Comparison of ENCODE assay signal across 17 cellular contexts in genomic region chr2:237885171-237885930, GRCh38. TPM values are rescaled to one million over a fixed set of nuclear protein-coding genes. Genes with fewer than 3 reads are reported as not detected.
DNase-seq lines count a peak whose midpoint lies in the region; ATAC-seq and TF ChIP-seq lines count a peak whose summit lies in the region.
"Had no signal": no experiment of that assay in that cellular context is flagged by ENCODE, and none has a peak within 500 bp of the region (broad histone marks: within the 10 kb centered on the region; RNA-seq: fewer than 3 reads in every experiment).

No MANE protein-coding gene starts in this region.

- H3K23ac ChIP-seq in IMR-90 (ENCODE audit: low read depth, low read length) (no peak overlapping the region), mesendoderm (ENCODE audit: low read length) (peak overlapping the region; percentile 45)

- H3K27ac ChIP-seq in IMR-90 (ENCODE audit: insufficient read depth, low read length) (no peak overlapping the region), endodermal cell (ENCODE audit: low read depth, low read length) (no peak overlapping the region), mesendoderm (ENCODE audit: low read depth, low read length) (no peak overlapping the region), spleen (peak overlapping the region in 1 of 8 donors; percentile 42)
- H3K27ac ChIP-seq: PC-9, VCaP had no signal

- H3K9ac ChIP-seq in IMR-90 (ENCODE audit: low read depth, low read length) (no peak overlapping the region), endodermal cell (ENCODE audit: extremely low read depth, low read length, poor library complexity, severe bottlenecking) (no peak overlapping the region), mesendoderm (ENCODE audit: low read length) (no peak overlapping the region)

- no peak overlapping the region for H3K14ac ChIP-seq in IMR-90 (replicated peaks; ENCODE audit: low read depth, low read length)

- peaks cover 15% of the 10 kb centered on the region for H3K9me1 ChIP-seq in IMR-90 (ENCODE audit: insufficient read depth, low read length)

- no peak overlapping the region for H3K18ac ChIP-seq in IMR-90 (ENCODE audit: low read depth, low read length)
- H3K18ac ChIP-seq in mesendoderm (ENCODE audit: low read length), result no peak overlapping the region

- H4K5ac ChIP-seq in IMR-90 (ENCODE audit: low read depth, low read length), result no peak overlapping the region
- no peak overlapping the region for H4K5ac ChIP-seq in mesendoderm (ENCODE audit: low read length)

- no TSS peak for BruUV-seq in IMR-90 (replicated peaks; lab: Mats Ljungman, UMichigan)

- intact Hi-C loops in IMR-90 (cut with micrococcal nuclease), result no loop called here
- intact Hi-C loops in spleen (cut with DNase I; ENCODE audit: low total_unique reads), result no loop called here

- no peak overlapping the region for H2BK20ac ChIP-seq in IMR-90 (ENCODE audit: low read depth, low read length)

- TF ChIP-seq POLR2A in IMR-90 (IDR thresholded peaks at IDR 0.05; ENCODE audit: low read depth, low read length), result no peak
- TF ChIP-seq POLR2A in spleen (IDR thresholded peaks at IDR 0.05), result no peak

- H3K4me3 ChIP-seq in IMR-90 (ENCODE audit: insufficient read depth, low read depth, low read length) (no peak overlapping the region), endodermal cell (ENCODE audit: low read length) (no peak overlapping the region), mesendoderm (ENCODE audit: low read length) (no peak overlapping the region), spleen (no peak overlapping the region)
- H3K4me3 ChIP-seq: PC-9 had no signal

- dilution Hi-C loops in IMR-90 (cut with HindIII; ENCODE audit: low sequenced_read_pairs, unreplicated experiment), result no loop called here

- no peak overlapping the region for H3K4me3 Mint-ChIP-seq in endodermal cell
- H3K4me3 Mint-ChIP-seq: immature natural killer cell had no signal

- CTCF ChIA-PET in IMR-90 (lab: Yijun Ruan, JAX), result no interaction called here

- no peaks in the 10 kb centered on the region for H3K79me2 ChIP-seq in mesendoderm (ENCODE audit: control insufficient read depth, insufficient read depth, low read length)

- no peaks in the 10 kb centered on the region for H4K20me1 ChIP-seq in IMR-90 (ENCODE audit: insufficient read depth, low read length)

- H3K36me3 ChIP-seq in IMR-90 (ENCODE audit: control insufficient read depth, insufficient read depth, low read length) (no peaks in the 10 kb centered on the region), endodermal cell (ENCODE audit: control insufficient read depth, insufficient read depth, low read length) (no peaks in the 10 kb centered on the region), mesendoderm (ENCODE audit: control insufficient read depth, insufficient read depth, low read length) (no peaks in the 10 kb centered on the region), spleen (no peaks in the 10 kb centered on the region)

- H2BK5ac ChIP-seq in IMR-90 (ENCODE audit: low read depth, low read length, poor library complexity, severe bottlenecking) (no peak overlapping the region), mesendoderm (ENCODE audit: low read length) (no peak overlapping the region)

- DNase-seq in IMR-90, result no peak
- peak; percentile 44 for DNase-seq in endodermal cell
- DNase-seq in mesendoderm, result no peak
- peak; percentile 70 for DNase-seq in spleen
- no peak for DNase-seq in A172 (ENCODE audit: low spot score)
- no peak for DNase-seq in DMS53 treated with DMSO at 0.1 percent for 48 hours (lab: John Stamatoyannopoulos, UW; ENCODE audit: unreplicated experiment)
- no peak for DNase-seq in mesenteric fat pad (ENCODE audit: low spot score)
- DNase-seq: activated naive CD4-positive, alpha-beta T cell; foreskin melanocyte; immature natural killer cell; NCI-H1694; PC-9; stimulated activated CD4-positive, alpha-beta T cell treated with anti-CD3 and anti-CD28 coated beads, Interleukin-2, amount 100 ng/mL, for 48 hours; stimulated activated CD8-positive, alpha-beta memory T cell treated with anti-CD3 and anti-CD28 coated beads, Interleukin-4, amount 100 ng/mL, for 48 hours; SW 1271 had no signal

- no peaks in the 10 kb centered on the region for H3K36me3 Mint-ChIP-seq in endodermal cell (ENCODE audit: low read depth)

- no peaks in the 10 kb centered on the region for H3K27me3 Mint-ChIP-seq in endodermal cell (ENCODE audit: insufficient read depth)

- peak overlapping the region; percentile 0; the same call in 1 of the 2 replicates for H4K91ac ChIP-seq in IMR-90 (ENCODE audit: insufficient read depth, low read depth, low read length)

- H3K56ac ChIP-seq in IMR-90 (ENCODE audit: extremely low read depth, insufficient read depth, low read length), result no peak overlapping the region
- no peak overlapping the region for H3K56ac ChIP-seq in mesendoderm (ENCODE audit: low read length)

- no peaks in the 10 kb centered on the region for H3K4me1 Mint-ChIP-seq in endodermal cell

- no peak overlapping the region for H3K4ac ChIP-seq in IMR-90 (ENCODE audit: low read depth, low read length)
- H3K4ac ChIP-seq in mesendoderm (ENCODE audit: low read depth, low read length), result no peak overlapping the region

- no peak for ATAC-seq in IMR-90 (ENCODE audit: low read depth)
- no peak for ATAC-seq in GM18502 (IDR thresholded peaks at IDR 0.05; ENCODE audit: poor library complexity, unreplicated experiment)

- H3K4me1 ChIP-seq in IMR-90 (ENCODE audit: control insufficient read depth, insufficient read depth, low read length), result peaks cover 5% of the 10 kb centered on the region; the same call in 1 of the 2 replicates
- H3K4me1 ChIP-seq in endodermal cell (ENCODE audit: control insufficient read depth, insufficient read depth, low read length), result no peaks in the 10 kb centered on the region
- no peaks in the 10 kb centered on the region for H3K4me1 ChIP-seq in mesendoderm (ENCODE audit: control insufficient read depth, low read depth, low read length)
- H3K4me1 ChIP-seq in spleen, result peaks cover 0 to 5% (median 0%) of the 10 kb centered on the region in 6 donors

- H3K9me3 ChIP-seq in IMR-90 (ENCODE audit: control insufficient read depth, insufficient read depth, low read length), result no peaks in the 10 kb centered on the region
- no peaks in the 10 kb centered on the region for H3K9me3 ChIP-seq in endodermal cell (ENCODE audit: control insufficient read depth, low read length)
- H3K9me3 ChIP-seq in spleen, result no peaks in the 10 kb centered on the region

- TF ChIP-seq CTCF in IMR-90 (conservative IDR thresholded peaks at IDR 0.05; ENCODE audit: low read depth, low read length) (no peak), endodermal cell (conservative IDR thresholded peaks at IDR 0.05) (no peak), spleen (IDR thresholded peaks at IDR 0.05 in 8 of 11, conservative IDR thresholded peaks at IDR 0.05 in 3 of 11) (no peak)

- 91% methylated on average over 19 of the region's 27 CpGs; no CpG with 5 or more reads in 1 of the 2 experiments for WGBS in IMR-90 (ENCODE audit: extremely low coverage in 2 of 2, insufficient read length in 1 of 2), 2 experiments
- WGBS in endodermal cell (ENCODE audit: insufficient coverage in 1 of 2, insufficient read length in 1 of 2), 2 experiments, result 89 to 93% methylated on average over 12 to 27 of the region's 27 CpGs
- no CpG with 5 or more reads among the region's 27 CpGs for WGBS in mesendoderm (ENCODE audit: extremely low coverage, insufficient coverage, low lambda C conversion rate)
- 65 to 91% (median 82%) methylated on average over 18 to 27 of the region's 27 CpGs for WGBS in spleen, 5 donors

- H3K9me3 Mint-ChIP-seq in endodermal cell, result no peaks in the 10 kb centered on the region
- H3K9me3 Mint-ChIP-seq: immature natural killer cell had no signal

- no peak overlapping the region for H4K8ac ChIP-seq in IMR-90 (ENCODE audit: low read depth in 2 of 2, low read length in 2 of 2)
- no peak overlapping the region for H4K8ac ChIP-seq in mesendoderm (ENCODE audit: low read depth, low read length)

- peaks cover 0 to 4% of the 10 kb centered on the region in 2 experiments; a peak in 1 of 4 replicates for H3K79me1 ChIP-seq in IMR-90 (ENCODE audit: low read depth in 1 of 2, low read length in 2 of 2)
- no peaks in the 10 kb centered on the region for H3K79me1 ChIP-seq in mesendoderm (ENCODE audit: low read length)

- no peak overlapping the region for H2BK15ac ChIP-seq in IMR-90 (ENCODE audit: low read depth, low read length)
- H2BK15ac ChIP-seq in mesendoderm (replicated peaks; ENCODE audit: low read depth), result no peak overlapping the region

- H3K27ac Mint-ChIP-seq in endodermal cell, result no peak overlapping the region

- in situ Hi-C loops in IMR-90 (cut with MboI; ENCODE audit: low sequenced_read_pairs), result no loop called here

- H2AK5ac ChIP-seq in IMR-90 (ENCODE audit: low read depth, low read length), result no peak overlapping the region
- H2AK5ac ChIP-seq in mesendoderm (ENCODE audit: low read length), result no peak overlapping the region

- TF ChIP-seq RAD21 in IMR-90 (IDR thresholded peaks at IDR 0.05; ENCODE audit: low read length), result no peak

- POLR2A ChIA-PET in IMR-90 (lab: Charles Lee; ENCODE audit: unreplicated experiment), result no interaction called here

- H2BK120ac ChIP-seq in IMR-90 (ENCODE audit: low read depth, low read length) (no peak overlapping the region), mesendoderm (ENCODE audit: low read depth, low read length) (no peak overlapping the region)

- H3K27me3 ChIP-seq in IMR-90 (ENCODE audit: control insufficient read depth, insufficient read depth, low read length) (no peaks in the 10 kb centered on the region), endodermal cell (ENCODE audit: control insufficient read depth, insufficient read depth, low read length, poor library complexity, severe bottlenecking) (no peaks in the 10 kb centered on the region), mesendoderm (ENCODE audit: insufficient read depth, low read length, poor library complexity) (no peaks in the 10 kb centered on the region), spleen (replicated peaks in 1 of 7) (no peaks in the 10 kb centered on the region)

- H2AK9ac ChIP-seq in IMR-90 (replicated peaks; ENCODE audit: low read depth, low read length, poor library complexity), result no peak overlapping the region

- no peak overlapping the region for H2AFZ ChIP-seq in IMR-90 (replicated peaks; ENCODE audit: low read length, poor library complexity)
- H2AFZ ChIP-seq: PC-9 had no signal

- H3K4me2 ChIP-seq in IMR-90 (ENCODE audit: low read depth, low read length) (no peak overlapping the region), mesendoderm (ENCODE audit: low read length) (no peak overlapping the region)
- H3K4me2 ChIP-seq: PC-9 had no signal

RNA-seq across cellular contexts. Expression of gene RAMP1, which starts 25.9 kb away (rescaled TPM):
- total RNA-seq in IMR-90 (2012; rRNA removed), result 15.8 and 19.2 TPM in 2 replicates
- polyA plus RNA-seq in IMR-90 (2012; rRNA removed), result 77.1 and 100.0 TPM in 2 replicates
- polyA plus RNA-seq in IMR-90 (2012; cell fraction: cytosol; rRNA removed), result 75.6 and 199 TPM in 2 replicates
- 18.0 and 50.4 TPM in 2 replicates for polyA plus RNA-seq in IMR-90 (2012; cell fraction: nucleus; rRNA removed; ENCODE audit: low replicate concordance)
- 1 to 10 TPM in 1 of 2 donors, under 1 TPM in 1; 0.40 to 1.6 TPM for total RNA-seq in endodermal cell
- 1.2 TPM for polyA plus RNA-seq in endodermal cell (2013, experiment 1 of 2)
- polyA plus RNA-seq in endodermal cell (2013, experiment 2 of 2), result 0.83 TPM
- polyA plus RNA-seq in mesendoderm (2013, experiment 1 of 2), result 1.1 TPM
- 0.56 TPM for polyA plus RNA-seq in mesendoderm (2013, experiment 2 of 2)
- 10 to 100 TPM in 2 of 7 donors, 1 to 10 TPM in 5; 4.5 to 11.0 (median 8.2) TPM for total RNA-seq in spleen
- 10 to 100 TPM; 19.6 to 44.5 (median 24.5) TPM for polyA plus RNA-seq in spleen
- total RNA-seq in A172 (2014; rRNA removed; shearing (Covaris generic)), result 32.4 and 35.2 TPM in 2 replicates
- total RNA-seq in mesenteric fat pad, result 21.8 TPM

Comparison
In these comparisons a context has a peak if more than half of its experiments do, and no peak if none do; other contexts are left out.
1. DNase-seq: peak in endodermal cell (single experiment) and spleen (single experiment); none in IMR-90 (single experiment), mesendoderm (single experiment), A172 (single experiment), DMS53 treated with DMSO at 0.1 percent for 48 hours (single experiment) and mesenteric fat pad (single experiment).